In genomic region chr14:94177806-94178205, GRCh38 we compare ENCODE assay signal across 18 cellular contexts. TPM values are rescaled to one million over a fixed set of nuclear protein-coding genes. Genes with fewer than 3 reads are reported as not detected.
"Had no signal": no experiment of that assay in that cellular context is flagged by ENCODE, and none has a peak within 500 bp of the region (broad histone marks: within the 10 kb centered on the region; RNA-seq: fewer than 3 reads in every experiment).

No MANE protein-coding gene starts in this region.

- FAIRE-seq: endometrium, pancreas had no signal

- H3K27ac Mint-ChIP-seq: activated naive CD8-positive, alpha-beta T cell had no signal

- DNase-seq: activated CD4-positive, alpha-beta T cell treated with anti-CD3 and anti-CD28 coated beads for 1 hour; activated gamma-delta T cell; activated T-cell treated with anti-CD3 and anti-CD28 coated beads, Interleukin-2, amount 50 U/mL, for 1 hour; dermis blood vessel endothelial cell; foreskin melanocyte; heart right ventricle; islet precursor cell; pancreas; retina; stimulated activated CD4-positive, alpha-beta T cell treated with anti-CD3 and anti-CD28 coated beads, Interleukin-4, amount 100 ng/mL, for 4 hours; stomach; SW 1271; T1000; uterus had no signal

- ATAC-seq: heart right ventricle, pancreas had no signal

- H3K4me3 Mint-ChIP-seq: activated naive CD8-positive, alpha-beta T cell had no signal

- H3K27ac ChIP-seq: heart right ventricle, pancreas, skin epidermis, stomach, uterus had no signal

- H3K4me1 ChIP-seq: pancreas had no signal

- H3K9me3 ChIP-seq: heart right ventricle, pancreas, stomach, uterus had no signal

- H3K9me3 Mint-ChIP-seq: neural crest cell had no signal

- H3K4me3 ChIP-seq: heart right ventricle, pancreas, skin epidermis, stomach, uterus had no signal

- H3K36me3 Mint-ChIP-seq: activated naive CD8-positive, alpha-beta T cell had no signal

- H3K27me3 Mint-ChIP-seq: activated naive CD8-positive, alpha-beta T cell had no signal

- H3K36me3 ChIP-seq: heart right ventricle, pancreas, stomach, uterus had no signal

RNA-seq across cellular contexts. Expression of gene PPP4R4, which starts 3.7 kb away (rescaled TPM):
- total RNA-seq: dermis blood vessel endothelial cell had no signal
